Comparison of ENCODE assay signal across 8 cellular contexts in genomic region chr11:83063073-83063754, GRCh38. TPM values are rescaled to one million over a fixed set of nuclear protein-coding genes. Genes with fewer than 3 reads are reported as not detected.
A peak's percentile ranks its signal among the peaks of the same experiment; 100 is the strongest.
DNase-seq lines count a peak whose midpoint lies in the region; ATAC-seq and TF ChIP-seq lines count a peak whose summit lies in the region.

No MANE protein-coding gene starts in this region.

- peaks cover 0 to 1% of the 10 kb centered on the region in 2 donors for H3K4me1 ChIP-seq in uterus

- H3K36me3 ChIP-seq in uterus = no peaks in the 10 kb centered on the region

- H3K9me3 ChIP-seq in CD4-positive, alpha-beta T cell (ENCODE audit: control insufficient read depth, low read length) = no peaks in the 10 kb centered on the region
- no peaks in the 10 kb centered on the region for H3K9me3 ChIP-seq in uterus

- TF ChIP-seq POLR2A in GM19193 (IDR thresholded peaks at IDR 0.05; ENCODE audit: extremely low read depth, insufficient read depth, insufficient read length) (peak; percentile 33), uterus (IDR thresholded peaks at IDR 0.05) (no peak)

- no peak for TF ChIP-seq CTCF in CD4-positive, alpha-beta T cell (IDR thresholded peaks at IDR 0.05)
- TF ChIP-seq CTCF in activated CD8-positive, alpha-beta T cell treated with anti-CD3 and anti-CD28 coated beads for 36 hours (IDR thresholded peaks at IDR 0.05) = no peak
- no peak for TF ChIP-seq CTCF in uterus (IDR thresholded peaks at IDR 0.05)

- POLR2A ChIA-PET in CD4-positive, alpha-beta T cell (lab: Charles Lee) = interaction anchor here (0.8 to 3.7 kb wide), 11 partner anchors 9 to 162 kb away, joined by 3 to 38 read pairs (median 4); partner anchors contain the start of genes DDIAS, PCF11, PRCP and RAB30
- POLR2A ChIA-PET in activated CD8-positive, alpha-beta T cell treated with anti-CD3 and anti-CD28 coated beads for 36 hours (lab: Charles Lee) = interaction anchor here (0.6 to 3.2 kb wide), 13 partner anchors 9 to 119 kb away, joined by 3 to 35 read pairs (median 3); partner anchors contain the start of gene RAB30

- H3K36me3 Mint-ChIP-seq in CD4-positive, alpha-beta T cell (ENCODE audit: low read depth) = no peaks in the 10 kb centered on the region
- peaks cover 28% of the 10 kb centered on the region for H3K36me3 Mint-ChIP-seq in activated CD8-positive, alpha-beta T cell treated with anti-CD3 and anti-CD28 coated beads for 36 hours (ENCODE audit: low read depth)

- peak overlapping the region in 1 of 2 donors; percentile 26 for H3K4me3 ChIP-seq in uterus

- no peaks in the 10 kb centered on the region for H3K27me3 Mint-ChIP-seq in CD4-positive, alpha-beta T cell
- H3K27me3 Mint-ChIP-seq in activated CD8-positive, alpha-beta T cell treated with anti-CD3 and anti-CD28 coated beads for 36 hours = no peaks in the 10 kb centered on the region

- CTCF ChIA-PET in CD4-positive, alpha-beta T cell (lab: Charles Lee) = interaction anchor here (0.5 to 1.0 kb wide), 2 partner anchors 103 to 153 kb away, joined by 3 to 4 read pairs; no protein-coding TSS in a partner anchor
- CTCF ChIA-PET in activated CD8-positive, alpha-beta T cell treated with anti-CD3 and anti-CD28 coated beads for 36 hours (lab: Charles Lee) = interaction anchor here (1.2 to 1.9 kb wide), 4 partner anchors 10 to 67 kb away, joined by 3 to 4 read pairs (median 4); no protein-coding TSS in a partner anchor

- peak; percentile 87 for ATAC-seq in CD4-positive, alpha-beta T cell (ENCODE audit: poor library complexity)
- ATAC-seq in HG03135 (IDR thresholded peaks at IDR 0.05; ENCODE audit: unreplicated experiment) = peak; percentile 68
- ATAC-seq in activated CD8-positive, alpha-beta T cell treated with anti-CD3 and anti-CD28 coated beads for 36 hours = peak; percentile 75

- no peaks in the 10 kb centered on the region for H3K27me3 ChIP-seq in CD4-positive, alpha-beta T cell (ENCODE audit: control insufficient read depth, insufficient read depth, low read length)
- H3K27me3 ChIP-seq in uterus = no peaks in the 10 kb centered on the region

- no peak for DNase-seq in CD4-positive, alpha-beta T cell
- peak; percentile 36 for DNase-seq in activated CD8-positive, alpha-beta T cell treated with anti-CD3 and anti-CD28 coated beads for 36 hours
- peak; percentile 59 for DNase-seq in iris pigment epithelial cell (ENCODE audit: low read depth)
- DNase-seq in uterus = no peak
- no peak for DNase-seq in NCI-H187 (lab: John Stamatoyannopoulos, UW)
- no peak for DNase-seq in posterior cingulate gyrus

- H3K9me3 Mint-ChIP-seq in CD4-positive, alpha-beta T cell = no peaks in the 10 kb centered on the region
- H3K9me3 Mint-ChIP-seq in activated CD8-positive, alpha-beta T cell treated with anti-CD3 and anti-CD28 coated beads for 36 hours = peaks cover 14% of the 10 kb centered on the region

- H3K4me1 Mint-ChIP-seq in CD4-positive, alpha-beta T cell (ENCODE audit: low read depth) = peaks cover 39% of the 10 kb centered on the region
- H3K4me1 Mint-ChIP-seq in activated CD8-positive, alpha-beta T cell treated with anti-CD3 and anti-CD28 coated beads for 36 hours (ENCODE audit: low read depth) = peaks cover 66% of the 10 kb centered on the region

- H3K27ac Mint-ChIP-seq in CD4-positive, alpha-beta T cell = peak overlapping the region; percentile 78
- H3K27ac Mint-ChIP-seq in activated CD8-positive, alpha-beta T cell treated with anti-CD3 and anti-CD28 coated beads for 36 hours = peak overlapping the region; percentile 94

- peak overlapping the region; percentile 87 for H3K4me3 Mint-ChIP-seq in CD4-positive, alpha-beta T cell
- peak overlapping the region; percentile 73 for H3K4me3 Mint-ChIP-seq in activated CD8-positive, alpha-beta T cell treated with anti-CD3 and anti-CD28 coated beads for 36 hours

- H3K27ac ChIP-seq in CD4-positive, alpha-beta T cell (ENCODE audit: low read depth, low read length) = peak overlapping the region; percentile 36
- peak overlapping the region; percentile 56 to 74 for H3K27ac ChIP-seq in uterus

- intact Hi-C loops in CD4-positive, alpha-beta T cell (cut with DNase I, micrococcal nuclease) = no loop called here
- intact Hi-C loops in activated CD8-positive, alpha-beta T cell treated with anti-CD3 and anti-CD28 coated beads for 36 hours (cut with micrococcal nuclease) = no loop called here
- intact Hi-C loops in uterus (cut with DNase I; ENCODE audit: low total_unique reads) (no loop called here), posterior cingulate gyrus (cut with DNase I) (no loop called here)

RNA-seq across cellular contexts. Expression of gene RAB30, which starts 8.5 kb away (rescaled TPM):
- 10 to 100 TPM; 76.2 to 79.2 TPM for total RNA-seq in CD4-positive, alpha-beta T cell
- 10 to 100 TPM in 1 of 2 experiments, 1 to 10 TPM in 1; 9.8 to 10.9 TPM for total RNA-seq in activated CD8-positive, alpha-beta T cell treated with anti-CD3 and anti-CD28 coated beads for 36 hours
- total RNA-seq in uterus = 100 to 1,000 TPM in 1 of 4 donors, 10 to 100 TPM in 3; 12.4 to 113 (median 48.4) TPM

Comparison
In these comparisons a context has a peak if more than half of its experiments do, and no peak if none do; other contexts are left out.
1. DNase-seq: peak in activated CD8-positive, alpha-beta T cell treated with anti-CD3 and anti-CD28 coated beads for 36 hours (single experiment) and iris pigment epithelial cell (single experiment); none in CD4-positive, alpha-beta T cell (0 of 10), uterus (0 of 2), NCI-H187 (0 of 2) and posterior cingulate gyrus (0 of 10).
2. Peak in every context shown above with its lines, with median percentiles within 50 percentile points of each other: ATAC-seq.